Comparison of ENCODE assay signal across 13 cellular contexts in the genomic region with DNA sequence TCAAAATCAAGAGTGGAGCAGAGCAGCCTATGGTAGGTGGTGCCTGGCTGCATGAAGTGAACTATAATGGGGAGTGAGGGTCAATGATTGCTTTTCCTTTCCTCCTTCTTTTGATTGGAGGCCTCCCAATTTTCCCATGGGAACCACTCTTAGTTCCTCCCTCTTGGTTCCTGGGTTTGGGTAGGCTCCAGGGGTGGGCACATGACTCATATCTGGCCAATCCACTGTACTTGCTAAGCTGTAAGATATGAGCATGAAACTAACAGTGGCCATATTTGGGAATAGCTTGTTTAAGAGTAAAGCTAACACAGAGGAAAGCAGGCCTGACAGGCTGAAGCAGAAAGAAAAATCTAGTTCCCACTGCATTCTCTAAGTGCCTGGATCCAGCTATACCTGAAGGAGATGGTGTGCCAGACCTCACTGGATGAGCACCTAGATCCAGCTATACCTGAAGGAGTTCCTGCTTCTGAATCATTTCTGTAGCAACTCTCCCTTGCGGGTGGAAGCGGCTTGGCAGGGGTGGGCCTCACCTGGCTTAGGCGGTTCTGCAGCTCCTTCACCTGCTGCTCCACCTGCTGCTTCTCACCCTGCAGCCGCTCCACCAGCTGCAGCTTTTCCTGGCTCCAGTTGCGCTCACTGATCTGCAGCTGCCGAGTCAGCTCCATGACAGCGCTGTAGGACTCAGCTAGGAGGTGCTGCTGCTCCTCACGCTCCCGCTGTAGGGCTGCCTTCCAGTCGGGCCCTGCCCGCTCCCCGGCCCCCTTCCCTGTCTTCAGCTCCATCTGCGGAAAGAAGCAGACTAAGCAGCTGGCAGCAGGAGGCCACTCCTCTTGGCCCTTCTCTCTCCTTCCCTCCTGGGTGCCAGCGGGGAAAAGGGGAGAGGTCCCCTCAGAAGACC. TPM values are rescaled to one million over a fixed set of nuclear protein-coding genes. Genes with fewer than 3 reads are reported as not detected.
DNase-seq lines count a peak whose midpoint lies in the region; ATAC-seq and TF ChIP-seq lines count a peak whose summit lies in the region.
"Had no signal": no experiment of that assay in that cellular context is flagged by ENCODE, and none has a peak within 500 bp of the region (broad histone marks: within the 10 kb centered on the region; RNA-seq: fewer than 3 reads in every experiment).

No MANE protein-coding gene starts in this region.

- H4K20me1 ChIP-seq in fibroblast of lung (ENCODE audit: control insufficient read depth, extremely low read depth, insufficient read depth, low read length), result no peaks in the 10 kb centered on the region

- no peaks in the 10 kb centered on the region for H3K9me3 Mint-ChIP-seq in MCF 10A (ENCODE audit: unreplicated experiment)
- no peaks in the 10 kb centered on the region for H3K9me3 Mint-ChIP-seq in CD8-positive, alpha-beta T cell
- H3K9me3 Mint-ChIP-seq: activated naive CD4-positive, alpha-beta T cell treated with anti-CD3 and anti-CD28 coated beads, Interleukin-2, amount 50 U/mL, for 72 hours; mesothelial cell of epicardium had no signal

- no peaks in the 10 kb centered on the region for H3K27me3 Mint-ChIP-seq in MCF 10A (ENCODE audit: insufficient read depth, unreplicated experiment)
- no peaks in the 10 kb centered on the region for H3K27me3 Mint-ChIP-seq in T-helper 17 cell
- H3K27me3 Mint-ChIP-seq in CD8-positive, alpha-beta T cell (ENCODE audit: low read depth), result no peaks in the 10 kb centered on the region

- BruUV-seq in MCF 10A (replicated peaks; lab: Mats Ljungman, UMichigan), result no TSS peak

- H3K4me3 ChIP-seq in breast epithelium, result no peak overlapping the region
- no peak overlapping the region for H3K4me3 ChIP-seq in fibroblast of lung (replicated peaks in 1 of 4; ENCODE audit: control extremely low read depth in 1 of 4, insufficient read depth in 1 of 4, low read depth in 3 of 4, low read length in 4 of 4)
- H3K4me3 ChIP-seq in CD8-positive, alpha-beta T cell (ENCODE audit: low read depth, low read length), result no peak overlapping the region
- H3K4me3 ChIP-seq: tibial nerve had no signal

- no peaks in the 10 kb centered on the region for H3K79me2 ChIP-seq in fibroblast of lung (ENCODE audit: control insufficient read depth, insufficient read depth, low read length)

- H3K27me3 ChIP-seq in breast epithelium, result no peaks in the 10 kb centered on the region
- H3K27me3 ChIP-seq in fibroblast of lung (ENCODE audit: control insufficient read depth, insufficient read depth, low read length), result no peaks in the 10 kb centered on the region
- H3K27me3 ChIP-seq in CD8-positive, alpha-beta T cell (ENCODE audit: insufficient read depth, low read length), result no peaks in the 10 kb centered on the region
- H3K27me3 ChIP-seq: tibial nerve had no signal

- H3K27ac Mint-ChIP-seq in MCF 10A (ENCODE audit: low read depth, unreplicated experiment) (no peak overlapping the region), T-helper 17 cell (peak overlapping the region; percentile 79)
- H3K27ac Mint-ChIP-seq in CD8-positive, alpha-beta T cell, result no peak overlapping the region
- H3K27ac Mint-ChIP-seq: mesothelial cell of epicardium had no signal

- CTCF ChIA-PET in MCF 10A (lab: Yijun Ruan, JAX), result interaction anchor here (0.5 to 1.3 kb wide), 5 partner anchors 13 to 156 kb away, joined by 3 to 4 read pairs (median 3); partner anchors contain the start of gene SLA2
- CTCF ChIA-PET in CD8-positive, alpha-beta T cell (lab: Charles Lee), result interaction anchor here (0.6 to 1.0 kb wide), 3 partner anchors 29 to 72 kb away, joined by 3 to 4 read pairs (median 4); partner anchors contain the start of gene DSN1

- peak; percentile 36 for DNase-seq in MCF 10A (ENCODE audit: unreplicated experiment)
- no peak for DNase-seq in breast epithelium (ENCODE audit: low spot score in 2 of 2)
- no peak for DNase-seq in T-helper 17 cell
- peak; percentile 72 to 75 for DNase-seq in fibroblast of lung (ENCODE audit: low read depth in 2 of 2)
- peak in 6 of 49 donors; percentile 20 to 55 (median 32) for DNase-seq in substantia nigra (lab: John Stamatoyannopoulos, UW)
- DNase-seq in NCI-H82 treated with DMSO at 0.1 percent for 48 hours (lab: John Stamatoyannopoulos, UW; ENCODE audit: unreplicated experiment), result no peak
- DNase-seq in CD8-positive, alpha-beta T cell, result no peak
- DNase-seq: NCI-H187 treated with DMSO at 0.1 percent for 48 hours, T-helper 2 cell had no signal

- POLR2A ChIA-PET in MCF 10A (lab: Yijun Ruan, JAX), result interaction anchor here (0.6 to 1.3 kb wide), 3 partner anchors 10 to 109 kb away, joined by 3 to 4 read pairs (median 3); partner anchors contain the start of gene DSN1
- POLR2A ChIA-PET in CD8-positive, alpha-beta T cell (lab: Charles Lee), result no interaction called here

- intact Hi-C loops in MCF 10A (cut with micrococcal nuclease), result no loop called here
- intact Hi-C loops in breast epithelium (cut with DNase I; ENCODE audit: low total_unique reads), result no loop called here
- intact Hi-C loops in CD8-positive, alpha-beta T cell (cut with DNase I, micrococcal nuclease), result no loop called here

- H3K4me3 Mint-ChIP-seq in MCF 10A (ENCODE audit: unreplicated experiment) (no peak overlapping the region), T-helper 17 cell (no peak overlapping the region)
- H3K4me3 Mint-ChIP-seq in CD8-positive, alpha-beta T cell, result no peak overlapping the region
- H3K4me3 Mint-ChIP-seq: mesothelial cell of epicardium had no signal

- no peak overlapping the region for H3K4me2 ChIP-seq in fibroblast of lung (ENCODE audit: extremely low read depth, insufficient read depth, low read length)

- no peaks in the 10 kb centered on the region for H3K9me3 ChIP-seq in breast epithelium
- no peaks in the 10 kb centered on the region for H3K9me3 ChIP-seq in T-helper 17 cell (ENCODE audit: control insufficient read depth, low read length, poor library complexity, severe bottlenecking)
- H3K9me3 ChIP-seq in fibroblast of lung (ENCODE audit: control insufficient read depth, insufficient read depth, low read depth, low read length), result no peaks in the 10 kb centered on the region
- no peaks in the 10 kb centered on the region for H3K9me3 ChIP-seq in CD8-positive, alpha-beta T cell (ENCODE audit: low read length)
- H3K9me3 ChIP-seq: tibial nerve had no signal

- no peak overlapping the region for H3K9ac ChIP-seq in fibroblast of lung (ENCODE audit: insufficient read depth, low read length)

- peaks cover 85% of the 10 kb centered on the region for H3K36me3 Mint-ChIP-seq in MCF 10A (ENCODE audit: insufficient read depth, unreplicated experiment)
- H3K36me3 Mint-ChIP-seq in T-helper 17 cell (ENCODE audit: low read depth), result no peaks in the 10 kb centered on the region
- peaks cover 6% of the 10 kb centered on the region for H3K36me3 Mint-ChIP-seq in CD8-positive, alpha-beta T cell

- no peak for ATAC-seq in T-helper 17 cell
- ATAC-seq in GM21737 (IDR thresholded peaks at IDR 0.05; ENCODE audit: unreplicated experiment), result no peak
- no peak for ATAC-seq in CD8-positive, alpha-beta T cell
- ATAC-seq: activated naive CD4-positive, alpha-beta T cell treated with anti-CD3 and anti-CD28 coated beads, Interleukin-2, amount 50 U/mL, for 72 hours had no signal

- no peak overlapping the region for H2AFZ ChIP-seq in fibroblast of lung (ENCODE audit: low read length)

- H3K4me1 ChIP-seq in breast epithelium (no peaks in the 10 kb centered on the region), fibroblast of lung (ENCODE audit: control insufficient read depth, extremely low read depth, insufficient read depth, low read length) (peaks cover 3% of the 10 kb centered on the region)
- H3K4me1 ChIP-seq in CD8-positive, alpha-beta T cell (ENCODE audit: insufficient read depth, low read length), result no peaks in the 10 kb centered on the region
- H3K4me1 ChIP-seq: tibial nerve had no signal

- H3K27ac ChIP-seq in breast epithelium, result no peak overlapping the region
- H3K27ac ChIP-seq in fibroblast of lung (ENCODE audit: insufficient read depth, low read length), result no peak overlapping the region
- H3K27ac ChIP-seq in substantia nigra (ENCODE audit: low read depth, low read length, poor library complexity, severe bottlenecking), result peak overlapping the region; percentile 42
- no peak overlapping the region for H3K27ac ChIP-seq in CD8-positive, alpha-beta T cell (ENCODE audit: low read depth, low read length)
- H3K27ac ChIP-seq: tibial nerve had no signal

- H3K4me1 Mint-ChIP-seq in MCF 10A (ENCODE audit: insufficient read depth, unreplicated experiment) (no peaks in the 10 kb centered on the region), T-helper 17 cell (peaks cover 5% of the 10 kb centered on the region)
- H3K4me1 Mint-ChIP-seq in CD8-positive, alpha-beta T cell (ENCODE audit: low read depth), result no peaks in the 10 kb centered on the region
- H3K4me1 Mint-ChIP-seq: mesothelial cell of epicardium had no signal

- no peak for TF ChIP-seq POLR2A in breast epithelium (IDR thresholded peaks at IDR 0.05)

- H3K36me3 ChIP-seq in breast epithelium, result no peaks in the 10 kb centered on the region
- H3K36me3 ChIP-seq in fibroblast of lung (ENCODE audit: control insufficient read depth, insufficient read depth, low read length), result peaks cover 30% of the 10 kb centered on the region
- H3K36me3 ChIP-seq in CD8-positive, alpha-beta T cell (ENCODE audit: insufficient read depth, low read length), result no peaks in the 10 kb centered on the region

- TF ChIP-seq CTCF in MCF 10A (IDR thresholded peaks at IDR 0.05; ENCODE audit: unreplicated experiment) (no peak), breast epithelium (IDR thresholded peaks at IDR 0.05) (no peak), fibroblast of lung (conservative IDR thresholded peaks at IDR 0.05 in 1 of 2, IDR thresholded peaks at IDR 0.05 in 1 of 2; ENCODE audit: low read depth in 1 of 2, low read length in 2 of 2) (no peak)
- no peak for TF ChIP-seq CTCF in CD8-positive, alpha-beta T cell (IDR thresholded peaks at IDR 0.05)

RNA-seq across cellular contexts. Expression of gene DSN1, which starts 29.0 kb away (rescaled TPM):
- total RNA-seq in MCF 10A (2022), result 7.8 and 8.4 TPM in 2 replicates
- total RNA-seq in breast epithelium, result 10 to 100 TPM in 2 of 3 donors, 1 to 10 TPM in 1; 6.9 to 13.1 (median 11.9) TPM
- total RNA-seq in T-helper 17 cell, result 1 to 10 TPM; 9.0 to 9.7 TPM
- total RNA-seq in fibroblast of lung, result 4.6 and 8.3 TPM in 2 replicates
- 13.4 and 24.0 TPM in 2 replicates for polyA plus RNA-seq in fibroblast of lung
- polyA plus RNA-seq in fibroblast of lung (2012), result 8.5 and 15.8 TPM in 2 replicates
- 1.5 and 5.7 TPM in 2 replicates for polyA minus RNA-seq in fibroblast of lung (ENCODE audit: low replicate concordance)
- total RNA-seq in CD8-positive, alpha-beta T cell, result 10 to 100 TPM; 12.2 to 13.1 TPM

RNA-seq across cellular contexts. Expression of gene NDRG3, which starts 56.7 kb away (rescaled TPM):
- 7.5 and 10.3 TPM in 2 replicates for total RNA-seq in MCF 10A (2022)
- total RNA-seq in breast epithelium, result 10 to 100 TPM; 18.7 to 24.7 (median 22.9) TPM
- total RNA-seq in T-helper 17 cell, result 10 to 100 TPM; 25.5 to 26.0 TPM
- 19.3 and 37.8 TPM in 2 replicates for total RNA-seq in fibroblast of lung
- 37.8 and 40.8 TPM in 2 replicates for polyA plus RNA-seq in fibroblast of lung
- polyA plus RNA-seq in fibroblast of lung (2012), result 26.8 and 29.7 TPM in 2 replicates
- 52.6 and 61.2 TPM in 2 replicates for polyA minus RNA-seq in fibroblast of lung (ENCODE audit: low replicate concordance)
- 10 to 100 TPM; 12.9 to 15.1 TPM for total RNA-seq in CD8-positive, alpha-beta T cell

Comparison
In these comparisons a context has a peak if more than half of its experiments do, and no peak if none do; other contexts are left out.
1. DNase-seq: peak in MCF 10A (single experiment) and fibroblast of lung (2 of 2); none in breast epithelium (0 of 2), T-helper 17 cell (0 of 3), NCI-H82 treated with DMSO at 0.1 percent for 48 hours (single experiment) and CD8-positive, alpha-beta T cell (0 of 7).